ENCODE assay signal across 8 cellular contexts in the genomic region with DNA sequence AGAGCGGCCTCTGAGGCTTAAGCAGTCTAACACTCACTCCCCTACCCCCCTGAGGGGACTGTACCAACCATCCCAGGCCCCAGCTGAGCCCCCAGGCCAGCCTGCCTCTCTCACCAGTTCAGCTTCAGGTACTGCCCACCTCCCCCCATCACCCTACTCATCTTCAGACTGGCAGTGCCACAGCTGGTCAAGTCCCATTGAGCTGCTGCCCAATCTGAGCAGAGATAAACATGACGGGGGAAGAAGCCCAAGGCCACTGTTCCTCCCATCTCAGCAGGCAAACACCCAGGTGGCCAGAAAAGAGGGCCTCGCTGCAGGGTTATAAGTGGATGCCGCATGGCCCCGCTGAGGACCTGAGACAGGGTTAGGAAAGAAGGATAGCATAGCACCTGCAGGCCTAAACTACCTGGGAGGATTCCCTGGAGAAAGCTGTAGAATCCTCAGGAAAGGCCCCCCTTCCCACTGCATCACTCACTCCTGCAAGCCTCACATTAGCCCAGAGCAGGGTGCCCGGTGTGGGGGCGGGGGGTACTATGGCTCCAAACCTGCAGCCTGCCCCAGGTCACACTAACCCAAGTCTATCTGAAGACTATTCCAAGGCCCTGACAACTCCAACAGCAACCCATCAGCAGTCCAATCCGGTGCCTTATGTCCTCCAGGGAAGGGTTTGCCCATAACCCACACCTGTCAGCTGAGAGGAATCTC. TPM values are rescaled to one million over a fixed set of nuclear protein-coding genes. Genes with fewer than 3 reads are reported as not detected.
DNase-seq lines count a peak whose midpoint lies in the region; ATAC-seq and TF ChIP-seq lines count a peak whose summit lies in the region.

No MANE protein-coding gene starts in this region.

- H3K4me1 ChIP-seq in adrenal gland (replicated peaks in 1 of 2) (peaks cover 71 to 82% of the 10 kb centered on the region in 2 donors), thymus (ENCODE audit: control insufficient read depth, insufficient read depth, low read length) (peaks cover 68% of the 10 kb centered on the region)

- ATAC-seq in activated T-cell treated with anti-CD3 and anti-CD28 coated beads, Interleukin-2, amount 50 U/mL, for 4 hours: no peak
- ATAC-seq in memory B cell (ENCODE audit: low read depth): no peak
- ATAC-seq in HG02763 (IDR thresholded peaks at IDR 0.05; ENCODE audit: unreplicated experiment): no peak
- ATAC-seq in GM21737 (IDR thresholded peaks at IDR 0.05; ENCODE audit: unreplicated experiment): no peak
- ATAC-seq in GM21367 (IDR thresholded peaks at IDR 0.05; ENCODE audit: unreplicated experiment): no peak

- H3K9me3 ChIP-seq in adrenal gland (replicated peaks in 1 of 3) (no peaks in the 10 kb centered on the region), thymus (ENCODE audit: control insufficient read depth) (no peaks in the 10 kb centered on the region)

- whole genome bisulfite sequencing in adrenal gland, 4 donors: 60 to 72% (median 68%) methylated on average over 4 to 8 of the region's 8 CpGs
- 87% methylated on average over 8 of the region's 8 CpGs for WGBS in thymus

- H3K9me3 Mint-ChIP-seq in activated T-cell treated with anti-CD3 and anti-CD28 coated beads, Interleukin-2, amount 50 U/mL, for 4 hours: no peaks in the 10 kb centered on the region
- no peaks in the 10 kb centered on the region for H3K9me3 Mint-ChIP-seq in memory B cell

- H3K36me3 ChIP-seq in adrenal gland (replicated peaks in 1 of 2): no peaks in the 10 kb centered on the region
- no peaks in the 10 kb centered on the region for H3K36me3 ChIP-seq in thymus (ENCODE audit: control insufficient read depth, insufficient read depth)

- H3K27ac Mint-ChIP-seq in memory B cell: peak overlapping the region; percentile 95

- H3K27ac ChIP-seq in adrenal gland (peak overlapping the region; percentile 82 to 99 (median 96)), thymus (ENCODE audit: low read depth) (peak overlapping the region; percentile 76)

- H3K4me3 Mint-ChIP-seq in activated T-cell treated with anti-CD3 and anti-CD28 coated beads, Interleukin-2, amount 50 U/mL, for 4 hours: peak overlapping the region; percentile 84
- peak overlapping the region; percentile 84 for H3K4me3 Mint-ChIP-seq in memory B cell

- H3K4me1 Mint-ChIP-seq in activated T-cell treated with anti-CD3 and anti-CD28 coated beads, Interleukin-2, amount 50 U/mL, for 4 hours (ENCODE audit: low read depth): peaks cover 86% of the 10 kb centered on the region
- peaks cover 71% of the 10 kb centered on the region for H3K4me1 Mint-ChIP-seq in memory B cell

- H3K27me3 Mint-ChIP-seq in activated T-cell treated with anti-CD3 and anti-CD28 coated beads, Interleukin-2, amount 50 U/mL, for 4 hours (ENCODE audit: low read depth): no peaks in the 10 kb centered on the region
- H3K27me3 Mint-ChIP-seq in memory B cell: no peaks in the 10 kb centered on the region

- TF ChIP-seq POLR2A in adrenal gland (IDR thresholded peaks at IDR 0.05): peak in 1 of 2 donors; percentile 32

- no peaks in the 10 kb centered on the region for H3K36me3 Mint-ChIP-seq in activated T-cell treated with anti-CD3 and anti-CD28 coated beads, Interleukin-2, amount 50 U/mL, for 4 hours (ENCODE audit: insufficient read depth)
- H3K36me3 Mint-ChIP-seq in memory B cell: no peaks in the 10 kb centered on the region

- TF ChIP-seq CTCF in adrenal gland (IDR thresholded peaks at IDR 0.05): no peak

- intact Hi-C loops in adrenal gland (cut with DNase I): no loop called here

- H3K27me3 ChIP-seq in adrenal gland (no peaks in the 10 kb centered on the region), thymus (ENCODE audit: control insufficient read depth, insufficient read depth) (no peaks in the 10 kb centered on the region)

- DNase-seq in activated T-cell treated with anti-CD3 and anti-CD28 coated beads, Interleukin-2, amount 50 U/mL, for 4 hours: no peak
- DNase-seq in activated T-cell treated with anti-CD3 and anti-CD28 coated beads for 4 hours: no peak
- peak in 6 of 7 donors; percentile 31 to 76 (median 70) for DNase-seq in adrenal gland
- DNase-seq in memory B cell (ENCODE audit: low spot score in 2 of 2): no peak

- H3K4me3 ChIP-seq in adrenal gland (peak overlapping the region in 1 of 4 donors; percentile 85), thymus (ENCODE audit: low read length) (peak overlapping the region; percentile 75)

RNA-seq across cellular contexts. Expression of a gene that starts 3.6 kb away (rescaled TPM):
- 10 to 100 TPM; 30.2 to 43.4 (median 32.0) TPM for total RNA-seq in activated T-cell treated with anti-CD3 and anti-CD28 coated beads, Interleukin-2, amount 50 U/mL, for 4 hours
- 100 to 1,000 TPM in 1 of 8 donors, 10 to 100 TPM in 7; 44.5 to 117 (median 70.1) TPM for total RNA-seq in adrenal gland
- polyA plus RNA-seq in adrenal gland: 10 to 100 TPM; 18.7 to 70.5 (median 21.9) TPM
- polyA plus RNA-seq in thymus: 37.1 TPM

Comparison
In these comparisons a context has a peak if more than half of its experiments do, and no peak if none do; other contexts are left out.
1. DNase-seq: peak in adrenal gland (6 of 7); none in activated T-cell treated with anti-CD3 and anti-CD28 coated beads, Interleukin-2, amount 50 U/mL, for 4 hours (single experiment), activated T-cell treated with anti-CD3 and anti-CD28 coated beads for 4 hours (single experiment) and memory B cell (0 of 2).